ENCODE assay signal across 1 cellular context in genomic region chr18:69956037-69956436, GRCh38.
TF ChIP-seq lines count a peak whose summit lies in the region.

No MANE protein-coding gene starts in this region.

TF ChIP-seq in HepG2, 621 proteins besides CTCF, POLR2A, EP300 and RAD21:
- TF ChIP-seq, protein P1, sequence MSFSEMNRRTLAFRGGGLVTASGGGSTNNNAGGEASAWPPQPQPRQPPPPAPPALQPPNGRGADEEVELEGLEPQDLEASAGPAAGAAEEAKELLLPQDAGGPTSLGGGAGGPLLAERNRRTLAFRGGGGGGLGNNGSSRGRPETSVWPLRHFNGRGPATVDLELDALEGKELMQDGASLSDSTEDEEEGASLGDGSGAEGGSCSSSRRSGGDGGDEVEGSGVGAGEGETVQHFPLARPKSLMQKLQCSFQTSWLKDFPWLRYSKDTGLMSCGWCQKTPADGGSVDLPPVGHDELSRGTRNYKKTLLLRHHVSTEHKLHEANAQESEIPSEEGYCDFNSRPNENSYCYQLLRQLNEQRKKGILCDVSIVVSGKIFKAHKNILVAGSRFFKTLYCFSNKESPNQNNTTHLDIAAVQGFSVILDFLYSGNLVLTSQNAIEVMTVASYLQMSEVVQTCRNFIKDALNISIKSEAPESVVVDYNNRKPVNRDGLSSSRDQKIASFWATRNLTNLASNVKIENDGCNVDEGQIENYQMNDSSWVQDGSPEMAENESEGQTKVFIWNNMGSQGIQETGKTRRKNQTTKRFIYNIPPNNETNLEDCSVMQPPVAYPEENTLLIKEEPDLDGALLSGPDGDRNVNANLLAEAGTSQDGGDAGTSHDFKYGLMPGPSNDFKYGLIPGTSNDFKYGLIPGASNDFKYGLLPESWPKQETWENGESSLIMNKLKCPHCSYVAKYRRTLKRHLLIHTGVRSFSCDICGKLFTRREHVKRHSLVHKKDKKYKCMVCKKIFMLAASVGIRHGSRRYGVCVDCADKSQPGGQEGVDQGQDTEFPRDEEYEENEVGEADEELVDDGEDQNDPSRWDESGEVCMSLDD (CRISPR knock-in tag; IDR thresholded peaks at IDR 0.05; ENCODE audit: borderline replicate concordance) = no peak
- TF ChIP-seq PAWR (CRISPR knock-in tag; IDR thresholded peaks at IDR 0.05; ENCODE audit: borderline replicate concordance) (no peak), ZFP36 (IDR thresholded peaks at IDR 0.05; ENCODE audit: borderline replicate concordance, low read depth, low read length, partially characterized antibody) (no peak), ZNF615 (CRISPR knock-in tag; IDR thresholded peaks at IDR 0.05; ENCODE audit: borderline replicate concordance) (no peak), ZBTB21 (CRISPR knock-in tag; IDR thresholded peaks at IDR 0.05) (no peak), MXI1 (IDR thresholded peaks at IDR 0.05; ENCODE audit: borderline replicate concordance, low read depth, low read length) (no peak), KDM3A (CRISPR knock-in tag; IDR thresholded peaks at IDR 0.05; ENCODE audit: low read depth) (no peak), FOXP4 (CRISPR knock-in tag; IDR thresholded peaks at IDR 0.05) (no peak), KAT7 (CRISPR knock-in tag; IDR thresholded peaks at IDR 0.05; ENCODE audit: borderline replicate concordance) (no peak), IKZF5 (CRISPR knock-in tag; IDR thresholded peaks at IDR 0.05) (no peak), SMARCC2 (IDR thresholded peaks at IDR 0.05) (no peak), CBX5 (CRISPR knock-in tag; IDR thresholded peaks at IDR 0.05; ENCODE audit: borderline replicate concordance) (no peak), TRIM22 (IDR thresholded peaks at IDR 0.05) (no peak), HHEX (CRISPR knock-in tag; IDR thresholded peaks at IDR 0.05) (no peak), ZFP36L1 (CRISPR knock-in tag; IDR thresholded peaks at IDR 0.05) (no peak), TRIM24 (CRISPR knock-in tag; IDR thresholded peaks at IDR 0.05) (no peak), HDAC1 (CRISPR knock-in tag; IDR thresholded peaks at IDR 0.05) (no peak), SIX4 (CRISPR knock-in tag; IDR thresholded peaks at IDR 0.05) (no peak), PBX3 (CRISPR knock-in tag; IDR thresholded peaks at IDR 0.05; ENCODE audit: borderline replicate concordance) (no peak), SP5 (CRISPR knock-in tag; IDR thresholded peaks at IDR 0.05; ENCODE audit: borderline replicate concordance, low read depth) (no peak)
TF ChIP-seq in HepG2: peak in this region for 0.
